24 cellular contexts compared by ENCODE assay signal in the genomic region with DNA sequence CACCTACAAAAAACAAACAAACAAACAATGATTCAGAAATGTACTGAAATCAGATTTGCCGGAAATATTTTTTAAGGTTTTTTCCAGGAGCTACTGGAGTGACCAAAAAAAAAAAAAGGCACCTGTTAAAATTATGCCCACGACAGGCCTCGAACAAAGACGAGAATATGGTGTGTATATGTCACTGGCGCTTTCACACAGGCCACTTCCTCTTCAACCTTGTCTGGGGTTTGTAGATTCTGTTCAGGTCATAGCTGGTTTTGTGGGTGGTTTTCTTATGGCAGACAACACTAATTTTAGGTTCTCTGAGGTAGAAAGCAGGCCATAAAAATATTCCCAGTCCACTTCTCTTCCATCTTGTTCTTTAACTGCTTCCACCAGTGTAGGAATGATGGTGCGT.
"Had no signal": no experiment of that assay in that cellular context is flagged by ENCODE, and none has a peak within 500 bp of the region (broad histone marks: within the 10 kb centered on the region; RNA-seq: fewer than 3 reads in every experiment).

No MANE protein-coding gene starts in this region.

- DNase-seq: activated CD4-positive, alpha-beta T cell treated with anti-CD3 and anti-CD28 coated beads for 36 hours; activated CD4-positive, CD25-positive, alpha-beta regulatory T cell; activated CD8-positive, alpha-beta memory T cell treated with anti-CD3 and anti-CD28 coated beads for 24 hours; activated CD8-positive, alpha-beta memory T cell treated with anti-CD3 and anti-CD28 coated beads, Interleukin-2, amount 50 U/mL, for 48 hours; activated naive CD4-positive, alpha-beta T cell treated with Interleukin-2 at 50 U/mL for 16 hours; activated T-cell treated with anti-CD3 and anti-CD28 coated beads, Interleukin-2, amount 50 U/mL, for 48 hours; amygdala; caudate nucleus; foreskin fibroblast; head of caudate nucleus; hippocampal formation; kidney; left colon; mammary epithelial cell; nucleus accumbens; psoas muscle; sigmoid colon; small intestine; stimulated activated CD4-positive, alpha-beta T cell treated with anti-CD3 and anti-CD28 coated beads, Interleukin-4, amount 100 ng/mL, for 4 hours; stimulated activated CD8-positive, alpha-beta memory T cell treated with anti-CD3 and anti-CD28 coated beads, Interleukin-4, amount 100 ng/mL, for 48 hours; stimulated activated naive CD4-positive, alpha-beta T cell treated with Interleukin-2 at 50 U/mL for 16 hours had no signal

- H3K9me3 ChIP-seq: pancreas, psoas muscle, sigmoid colon, tibial nerve had no signal

- ATAC-seq: activated CD4-positive, alpha-beta T cell treated with anti-CD3 and anti-CD28 coated beads for 36 hours; left colon; pancreas; psoas muscle had no signal

- H3K27ac ChIP-seq: pancreas, psoas muscle, sigmoid colon, tibial nerve had no signal

- H3K4me3 Mint-ChIP-seq: activated CD4-positive, alpha-beta T cell treated with anti-CD3 and anti-CD28 coated beads for 36 hours had no signal

- H3K27me3 ChIP-seq: pancreas, sigmoid colon, tibial nerve had no signal

- H3K27ac Mint-ChIP-seq: activated CD4-positive, alpha-beta T cell treated with anti-CD3 and anti-CD28 coated beads for 36 hours had no signal

- FAIRE-seq: endothelial cell of umbilical vein, kidney, pancreas, small intestine had no signal

- H3K27me3 Mint-ChIP-seq: activated CD4-positive, alpha-beta T cell treated with anti-CD3 and anti-CD28 coated beads for 36 hours had no signal

- H3K4me3 ChIP-seq: pancreas, psoas muscle, sigmoid colon, tibial nerve had no signal
